Comparison of ENCODE assay signal across 1 cellular context in the genomic region with DNA sequence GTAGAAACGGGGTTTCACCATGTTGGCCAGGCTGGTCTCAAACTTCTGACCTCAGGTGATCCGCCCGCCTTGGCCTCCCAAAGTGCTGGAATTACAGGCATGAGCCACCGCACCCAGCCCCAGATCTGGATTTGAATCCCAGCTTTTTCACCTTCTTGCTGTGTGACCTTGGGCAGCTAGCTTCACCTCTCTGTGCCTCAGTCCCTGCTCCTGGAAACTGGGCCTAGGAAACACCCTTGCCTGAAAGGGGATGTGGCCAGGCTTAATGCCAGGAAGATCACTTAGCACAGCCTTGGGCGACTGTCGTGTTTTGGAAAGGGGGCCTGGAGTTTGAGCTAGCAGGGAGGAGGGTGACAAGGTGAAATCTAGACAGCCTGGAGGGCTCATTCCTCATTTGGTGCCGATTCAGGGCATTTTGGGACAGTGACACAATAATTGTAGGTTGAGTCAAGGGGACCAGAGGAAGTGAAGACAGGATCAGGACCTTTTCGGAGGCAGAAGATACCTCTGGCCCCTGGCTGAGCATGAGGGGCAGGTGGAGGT.
TF ChIP-seq lines count a peak whose summit lies in the region.

No MANE protein-coding gene starts in this region.

TF ChIP-seq in H1, 55 proteins besides CTCF, POLR2A, EP300 and RAD21:
- no peak for TF ChIP-seq CTBP2 (IDR thresholded peaks at IDR 0.05; ENCODE audit: borderline replicate concordance, insufficient read depth, insufficient read length, low read length)
- TF ChIP-seq RXRA (IDR thresholded peaks at IDR 0.05; ENCODE audit: insufficient read depth, low read depth, low read length): no peak
- TF ChIP-seq EZH2 (IDR thresholded peaks at IDR 0.05; ENCODE audit: low read depth, low read length, severe bottlenecking): no peak
- TF ChIP-seq KDM1A (IDR thresholded peaks at IDR 0.05; ENCODE audit: borderline replicate concordance, low read length): no peak
- no peak for TF ChIP-seq YY1 (IDR thresholded peaks at IDR 0.05; ENCODE audit: low read depth, low read length)
- no peak for TF ChIP-seq CHD1 (IDR thresholded peaks at IDR 0.05; ENCODE audit: low read depth, low read length)
- no peak for TF ChIP-seq RNF2 (IDR thresholded peaks at IDR 0.05; ENCODE audit: borderline replicate concordance, low read depth, low read length, missing control alignments, poor library complexity, severe bottlenecking)
